In genomic region chr9:109440117-109440515, GRCh38 we compare ENCODE assay signal across 10 cellular contexts. TPM values are rescaled to one million over a fixed set of nuclear protein-coding genes. Genes with fewer than 3 reads are reported as not detected.
DNase-seq lines count a peak whose midpoint lies in the region; ATAC-seq and TF ChIP-seq lines count a peak whose summit lies in the region.
"Had no signal": no experiment of that assay in that cellular context is flagged by ENCODE, and none has a peak within 500 bp of the region (broad histone marks: within the 10 kb centered on the region; RNA-seq: fewer than 3 reads in every experiment).

No MANE protein-coding gene starts in this region.

- no peaks in the 10 kb centered on the region for H3K27me3 ChIP-seq in right atrium auricular region

- DNase-seq in right atrium auricular region (ENCODE audit: low spot score): peak; percentile 28
- no peak for DNase-seq in mucosa of descending colon
- DNase-seq in NCI-H2029 treated with DMSO at 0.1 percent for 48 hours (lab: John Stamatoyannopoulos, UW): no peak
- no peak for DNase-seq in DMS 273 (lab: John Stamatoyannopoulos, UW; ENCODE audit: unreplicated experiment)
- DNase-seq: activated CD8-positive, alpha-beta memory T cell treated with anti-CD3 and anti-CD28 coated beads, Interleukin-2, amount 50 U/mL, for 48 hours had no signal

- peak; percentile 51 for ATAC-seq in GM18498 (IDR thresholded peaks at IDR 0.05; ENCODE audit: unreplicated experiment)
- peak; percentile 33 for ATAC-seq in GM21367 (IDR thresholded peaks at IDR 0.05; ENCODE audit: unreplicated experiment)
- ATAC-seq in HG03520 (IDR thresholded peaks at IDR 0.05; ENCODE audit: unreplicated experiment): peak; percentile 4
- no peak for ATAC-seq in mucosa of descending colon
- ATAC-seq in HG03039 (IDR thresholded peaks at IDR 0.05; ENCODE audit: unreplicated experiment): no peak

- no peak overlapping the region for H3K27ac ChIP-seq in right atrium auricular region

- H3K4me3 ChIP-seq in right atrium auricular region: no peak overlapping the region
- H3K4me3 ChIP-seq in mucosa of descending colon: no peak overlapping the region
- H3K4me3 ChIP-seq: skin epidermis had no signal

- TF ChIP-seq CTCF in right atrium auricular region (IDR thresholded peaks at IDR 0.05): no peak
- TF ChIP-seq CTCF in mucosa of descending colon (IDR thresholded peaks at IDR 0.05): no peak

- H3K4me1 ChIP-seq in right atrium auricular region (peaks cover 4 to 18% of the 10 kb centered on the region in 2 donors), mucosa of descending colon (ENCODE audit: low read depth) (no peaks in the 10 kb centered on the region)

- H3K36me3 ChIP-seq in right atrium auricular region: no peaks in the 10 kb centered on the region
- no peaks in the 10 kb centered on the region for H3K36me3 ChIP-seq in mucosa of descending colon (ENCODE audit: low read depth)

- no peaks in the 10 kb centered on the region for H3K9me3 ChIP-seq in right atrium auricular region
- H3K9me3 ChIP-seq in mucosa of descending colon: no peaks in the 10 kb centered on the region

- intact Hi-C loops in mucosa of descending colon (cut with DNase I, micrococcal nuclease): loop anchor here in 1 of 2 donors (5.0 kb wide), 1 partner anchor 82 kb away; no protein-coding TSS in a partner anchor

RNA-seq across cellular contexts. Expression of gene PTPN3, which starts 58.0 kb away (rescaled TPM):
- 1 to 10 TPM; 6.9 to 7.9 TPM for total RNA-seq in right atrium auricular region
- total RNA-seq in mucosa of descending colon: 10 to 100 TPM; 13.2 to 30.3 (median 25.8) TPM

Comparison
In these comparisons a context has a peak if more than half of its experiments do, and no peak if none do; other contexts are left out.
1. ATAC-seq: peak in GM18498 (single experiment), GM21367 (single experiment) and HG03520 (single experiment); none in mucosa of descending colon (single experiment) and HG03039 (single experiment).